In genomic region chr1:145981299-145981600, GRCh38 we compare ENCODE assay signal across 15 cellular contexts. TPM values are rescaled to one million over a fixed set of nuclear protein-coding genes. Genes with fewer than 3 reads are reported as not detected.
DNase-seq lines count a peak whose midpoint lies in the region; ATAC-seq and TF ChIP-seq lines count a peak whose summit lies in the region.
"Had no signal": no experiment of that assay in that cellular context is flagged by ENCODE, and none has a peak within 500 bp of the region (broad histone marks: within the 10 kb centered on the region; RNA-seq: fewer than 3 reads in every experiment).

No MANE protein-coding gene starts in this region.

- intact Hi-C loops in tibial artery (cut with DNase I; ENCODE audit: low total_unique reads) = no loop called here

- H3K4me3 ChIP-seq in muscle layer of duodenum (ENCODE audit: low read depth in 1 of 2, low read length in 2 of 2) = no peak overlapping the region
- H3K4me3 ChIP-seq in tibial artery = no peak overlapping the region
- H3K4me3 ChIP-seq: SK-N-MC had no signal

- H3K9me3 Mint-ChIP-seq in activated T-cell treated with anti-CD3 and anti-CD28 coated beads, Interleukin-2, amount 50 U/mL, for 72 hours = no peaks in the 10 kb centered on the region

- H3K27me3 Mint-ChIP-seq in activated T-cell treated with anti-CD3 and anti-CD28 coated beads, Interleukin-2, amount 50 U/mL, for 72 hours (ENCODE audit: low read depth) = no peaks in the 10 kb centered on the region

- H3K27me3 ChIP-seq in muscle layer of duodenum (ENCODE audit: low read depth, low read length) = no peaks in the 10 kb centered on the region
- H3K27me3 ChIP-seq in tibial artery = no peaks in the 10 kb centered on the region

- H3K27ac ChIP-seq in cingulate gyrus (ENCODE audit: low read depth, low read length) = peak overlapping the region; percentile 94
- H3K27ac ChIP-seq in muscle layer of duodenum (ENCODE audit: low read length) = peak overlapping the region; percentile 92
- peak overlapping the region; percentile 85 to 90 for H3K27ac ChIP-seq in tibial artery
- H3K27ac ChIP-seq: SK-N-MC had no signal

- no peak overlapping the region for H3K4me3 Mint-ChIP-seq in activated T-cell treated with anti-CD3 and anti-CD28 coated beads, Interleukin-2, amount 50 U/mL, for 72 hours

- TF ChIP-seq CTCF in tibial artery (IDR thresholded peaks at IDR 0.05) = no peak

- H3K4me1 ChIP-seq in muscle layer of duodenum (ENCODE audit: control insufficient read depth in 1 of 2, insufficient read depth in 2 of 2, low read length in 2 of 2) = peaks cover 45 to 61% of the 10 kb centered on the region in 2 donors
- H3K4me1 ChIP-seq in tibial artery = peaks cover 0 to 92% (median 74%) of the 10 kb centered on the region in 4 donors

- no peak for ATAC-seq in activated T-cell treated with anti-CD3 and anti-CD28 coated beads, Interleukin-2, amount 50 U/mL, for 72 hours (replicated peaks in 1 of 2)
- ATAC-seq in HG02885 (IDR thresholded peaks at IDR 0.05; ENCODE audit: poor library complexity, unreplicated experiment) = no peak

- H3K9me3 ChIP-seq in muscle layer of duodenum (ENCODE audit: control insufficient read depth in 1 of 2, low read length in 2 of 2) (no peaks in the 10 kb centered on the region), tibial artery (no peaks in the 10 kb centered on the region)

- H3K27ac Mint-ChIP-seq in activated T-cell treated with anti-CD3 and anti-CD28 coated beads, Interleukin-2, amount 50 U/mL, for 72 hours = peak overlapping the region; percentile 5

- H3K4me1 Mint-ChIP-seq in activated T-cell treated with anti-CD3 and anti-CD28 coated beads, Interleukin-2, amount 50 U/mL, for 72 hours (ENCODE audit: low read depth) = no peaks in the 10 kb centered on the region

- no peak for DNase-seq in activated T-cell treated with anti-CD3 and anti-CD28 coated beads, Interleukin-2, amount 50 U/mL, for 72 hours
- no peak for DNase-seq in activated T-cell treated with anti-CD3 and anti-CD28 coated beads, Interleukin-2, amount 50 U/mL, for 1 hour
- DNase-seq in tibial artery (peak in 1 of 2 donors; percentile 60), dermis blood vessel endothelial cell (no peak), NCI-H1092 (lab: John Stamatoyannopoulos, UW) (no peak)
- DNase-seq: central memory CD4-positive, alpha-beta T cell; KG1; NCI-H1930; small intestine had no signal

- no peaks in the 10 kb centered on the region for H3K36me3 Mint-ChIP-seq in activated T-cell treated with anti-CD3 and anti-CD28 coated beads, Interleukin-2, amount 50 U/mL, for 72 hours (ENCODE audit: insufficient read depth in 2 of 2)

- H3K36me3 ChIP-seq in muscle layer of duodenum (ENCODE audit: control insufficient read depth in 1 of 2, insufficient read depth in 2 of 2, low read length in 2 of 2) (peaks cover 0 to 4% of the 10 kb centered on the region in 2 donors), tibial artery (no peaks in the 10 kb centered on the region)

RNA-seq across cellular contexts. Expression of gene TXNIP, which starts 15.1 kb away (rescaled TPM):
- total RNA-seq in activated T-cell treated with anti-CD3 and anti-CD28 coated beads, Interleukin-2, amount 50 U/mL, for 72 hours = 100 to 1,000 TPM; 141 to 212 TPM
- total RNA-seq in dermis blood vessel endothelial cell = 108 and 151 TPM in 2 replicates

RNA-seq across cellular contexts. Expression of gene POLR3GL, which starts 16.8 kb away (rescaled TPM):
- total RNA-seq in activated T-cell treated with anti-CD3 and anti-CD28 coated beads, Interleukin-2, amount 50 U/mL, for 72 hours = 10 to 100 TPM; 32.5 to 36.1 TPM
- 17.1 and 17.2 TPM in 2 replicates for total RNA-seq in dermis blood vessel endothelial cell

RNA-seq across cellular contexts. Expression of gene ANKRD34A, which starts 16.9 kb away (rescaled TPM):
- total RNA-seq in activated T-cell treated with anti-CD3 and anti-CD28 coated beads, Interleukin-2, amount 50 U/mL, for 72 hours = 1 to 10 TPM; 2.6 to 3.6 TPM
- total RNA-seq in dermis blood vessel endothelial cell = under 0.01 TPM in 2 replicates

RNA-seq across cellular contexts. Expression of gene LIX1L, which starts 23.4 kb away (rescaled TPM):
- total RNA-seq in activated T-cell treated with anti-CD3 and anti-CD28 coated beads, Interleukin-2, amount 50 U/mL, for 72 hours = 10 to 100 TPM; 36.9 to 39.5 TPM
- 21.1 and 29.7 TPM in 2 replicates for total RNA-seq in dermis blood vessel endothelial cell

RNA-seq across cellular contexts. Expression of gene HJV, which starts 40.3 kb away (rescaled TPM):
- not detected for total RNA-seq in activated T-cell treated with anti-CD3 and anti-CD28 coated beads, Interleukin-2, amount 50 U/mL, for 72 hours
- not detected in 2 replicates for total RNA-seq in dermis blood vessel endothelial cell
- total RNA-seq: mononuclear cell, ureter had no signal
